ENCODE assay signal across 26 cellular contexts in the genomic region with DNA sequence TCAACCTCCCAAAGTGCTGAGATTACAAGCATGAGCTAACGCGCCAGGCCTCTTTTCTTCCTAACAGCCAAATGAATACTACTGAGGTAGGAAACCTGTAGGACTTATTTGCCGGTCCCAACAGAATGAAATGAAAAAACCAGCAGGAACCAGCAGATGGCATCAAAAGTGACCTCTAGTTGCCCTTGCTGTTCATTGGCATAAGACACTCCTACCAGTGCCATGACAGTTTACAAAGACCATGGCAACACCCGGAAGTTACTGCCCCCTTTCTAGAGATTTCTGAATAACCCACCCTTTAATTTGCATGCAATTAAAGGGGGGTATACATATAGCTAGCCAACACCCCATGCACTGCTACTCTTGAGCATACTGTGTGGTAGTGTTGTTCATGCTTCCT.
"Had no signal": no experiment of that assay in that cellular context is flagged by ENCODE, and none has a peak within 500 bp of the region (broad histone marks: within the 10 kb centered on the region; RNA-seq: fewer than 3 reads in every experiment).

No MANE protein-coding gene starts in this region.

- H3K9me3 ChIP-seq: ascending aorta, body of pancreas, MG63 had no signal

- H3K4me1 Mint-ChIP-seq: activated CD4-positive, alpha-beta T cell treated with anti-CD3 and anti-CD28 coated beads, Interleukin-2, amount 10 ng/mL, durations not matched to agents 24 days and 14 days; activated naive CD8-positive, alpha-beta T cell treated with anti-CD3 and anti-CD28 coated beads, Interleukin-2, amount 50 U/mL, for 24 hours had no signal

- DNase-seq: activated B cell treated with CpG ODN at 0.5 μM for 24 hours; activated CD4-positive, alpha-beta T cell treated with anti-CD3 and anti-CD28 coated beads for 1 hour; activated CD4-positive, alpha-beta T cell treated with anti-CD3 and anti-CD28 coated beads, Interleukin-2, amount 10 ng/mL, durations not matched to agents 24 days and 14 days; activated CD4-positive, alpha-beta T cell treated with anti-CD3 and anti-CD28 coated beads, Interleukin-2, amount 50 U/mL, for 48 hours; activated CD8-positive, alpha-beta memory T cell treated with anti-CD3 and anti-CD28 coated beads, Interleukin-2, amount 10 ng/mL, durations not matched to agents 7 days and 5 days; activated effector memory CD4-positive, alpha-beta T cell treated with anti-CD3 and anti-CD28 coated beads, Interleukin-2, amount 50 U/mL, for 16 hours; activated naive CD4-positive, alpha-beta T cell treated with Interleukin-2 at 50 U/mL for 16 hours; activated naive CD8-positive, alpha-beta T cell treated with anti-CD3 and anti-CD28 coated beads, Interleukin-2, amount 50 U/mL, for 24 hours; activated T-cell treated with anti-CD3 and anti-CD28 coated beads, Interleukin-2, amount 50 U/mL, for 4 hours; amniotic stem cell; body of pancreas; KG1; MG63; NCI-H1092; NCI-H1436; NCI-H1694 treated with DMSO at 0.1 percent for 48 hours; NCI-H2029 treated with DMSO at 0.1 percent for 48 hours; NCI-H510A treated with DMSO at 0.1 percent for 48 hours; NCI-H69; SIG-M5; T-cell; T-helper 2 cell; T1000 had no signal

- H3K27ac ChIP-seq: ascending aorta, body of pancreas, SK-N-MC had no signal

- H3K27ac Mint-ChIP-seq: activated B cell treated with CpG ODN at 0.5 μM for 24 hours; activated CD4-positive, alpha-beta T cell treated with anti-CD3 and anti-CD28 coated beads, Interleukin-2, amount 10 ng/mL, durations not matched to agents 24 days and 14 days; activated CD8-positive, alpha-beta memory T cell treated with anti-CD3 and anti-CD28 coated beads, Interleukin-2, amount 10 ng/mL, durations not matched to agents 7 days and 5 days; activated naive CD4-positive, alpha-beta T cell treated with anti-CD3 and anti-CD28 coated beads, Interleukin-2, amount 50 U/mL, for 72 hours; activated naive CD8-positive, alpha-beta T cell treated with anti-CD3 and anti-CD28 coated beads, Interleukin-2, amount 50 U/mL, for 24 hours; T-cell had no signal

- H3K4me1 ChIP-seq: ascending aorta, body of pancreas had no signal

- H3K27me3 Mint-ChIP-seq: activated B cell treated with CpG ODN at 0.5 μM for 24 hours; activated CD4-positive, alpha-beta T cell treated with anti-CD3 and anti-CD28 coated beads, Interleukin-2, amount 10 ng/mL, durations not matched to agents 24 days and 14 days; activated CD8-positive, alpha-beta memory T cell treated with anti-CD3 and anti-CD28 coated beads, Interleukin-2, amount 10 ng/mL, durations not matched to agents 7 days and 5 days; activated naive CD8-positive, alpha-beta T cell treated with anti-CD3 and anti-CD28 coated beads, Interleukin-2, amount 50 U/mL, for 24 hours; T-cell had no signal

- H3K4me3 Mint-ChIP-seq: activated B cell treated with CpG ODN at 0.5 μM for 24 hours; activated CD4-positive, alpha-beta T cell treated with anti-CD3 and anti-CD28 coated beads, Interleukin-2, amount 10 ng/mL, durations not matched to agents 24 days and 14 days; activated CD8-positive, alpha-beta memory T cell treated with anti-CD3 and anti-CD28 coated beads, Interleukin-2, amount 10 ng/mL, durations not matched to agents 7 days and 5 days; activated naive CD8-positive, alpha-beta T cell treated with anti-CD3 and anti-CD28 coated beads, Interleukin-2, amount 50 U/mL, for 24 hours; activated T-cell treated with anti-CD3 and anti-CD28 coated beads, Interleukin-2, amount 50 U/mL, for 4 hours; T-cell had no signal

- H3K9me3 Mint-ChIP-seq: activated naive CD8-positive, alpha-beta T cell treated with anti-CD3 and anti-CD28 coated beads, Interleukin-2, amount 50 U/mL, for 24 hours had no signal

- H3K27me3 ChIP-seq: ascending aorta, body of pancreas, MG63 had no signal

- H3K4me3 ChIP-seq: ascending aorta, body of pancreas, MG63, SK-N-MC had no signal

- ATAC-seq: activated CD8-positive, alpha-beta memory T cell treated with anti-CD3 and anti-CD28 coated beads, Interleukin-2, amount 10 ng/mL, durations not matched to agents 7 days and 5 days; activated naive CD4-positive, alpha-beta T cell treated with anti-CD3 and anti-CD28 coated beads, Interleukin-2, amount 50 U/mL, for 72 hours; activated naive CD8-positive, alpha-beta T cell treated with anti-CD3 and anti-CD28 coated beads, Interleukin-2, amount 50 U/mL, for 24 hours; activated T-cell treated with anti-CD3 and anti-CD28 coated beads, Interleukin-2, amount 50 U/mL, for 4 hours; body of pancreas; T-cell had no signal
